In the genomic region with DNA sequence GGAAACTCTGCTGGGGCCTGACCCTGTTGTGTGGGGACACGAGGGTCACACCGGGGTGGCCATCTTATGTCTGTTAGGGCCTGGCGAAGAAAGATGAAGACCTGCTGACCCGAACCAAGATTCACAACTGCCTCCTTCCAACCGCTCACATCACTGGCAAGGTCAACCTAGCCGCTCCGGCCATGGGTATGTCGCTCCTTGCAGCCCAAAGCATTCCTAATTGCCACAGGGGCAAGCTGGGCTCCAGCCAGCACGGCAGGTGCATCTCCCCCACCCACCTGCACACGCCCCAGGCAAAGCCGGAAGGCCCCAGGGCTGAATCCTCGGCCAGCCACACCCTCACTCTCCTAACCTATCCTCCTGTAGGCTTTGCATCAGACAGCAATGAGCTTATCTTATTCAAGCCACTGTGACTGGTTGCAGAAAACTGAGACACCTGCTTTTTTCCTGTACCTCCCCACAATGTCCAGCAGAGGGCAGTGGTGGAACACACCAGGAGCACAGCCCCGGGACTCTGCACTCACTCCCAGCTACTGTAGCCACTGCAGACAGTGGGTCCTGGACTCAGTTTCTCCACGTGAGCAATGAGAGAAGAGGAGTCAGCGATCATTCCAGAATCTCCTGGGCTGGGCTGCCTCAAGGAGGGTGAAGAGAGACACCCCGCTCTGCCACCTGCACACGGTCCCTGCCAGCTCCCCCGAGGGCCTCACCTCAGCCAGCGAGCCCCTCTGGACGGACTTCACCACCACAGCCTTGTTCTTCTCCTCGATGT, we compare ENCODE assay signal across 8 cellular contexts.
DNase-seq lines count a peak whose midpoint lies in the region; ATAC-seq and TF ChIP-seq lines count a peak whose summit lies in the region.

No MANE protein-coding gene starts in this region.

- no peaks in the 10 kb centered on the region for H3K9me3 Mint-ChIP-seq in dendritic cell treated with granulocyte-macrophage colony-stimulating factor and Interleukin-4, amounts not matched to agents 40 ng/mL and 50 ng/mL, for 4 days

- peaks cover 6% of the 10 kb centered on the region for H3K4me1 ChIP-seq in lower lobe of right lung

- DNase-seq in AG20443 (ENCODE audit: low spot score), result peak; percentile 93
- peak; percentile 51 for DNase-seq in HCEC 1CT
- peak; percentile 65 for DNase-seq in NCI-H748 (lab: John Stamatoyannopoulos, UW; ENCODE audit: unreplicated experiment)
- peak; percentile 55 to 67 for DNase-seq in activated CD4-positive, alpha-beta T cell treated with anti-CD3 and anti-CD28 coated beads, Interleukin-2, amount 50 U/mL, for 48 hours
- DNase-seq in lower lobe of right lung, result peak; percentile 67
- DNase-seq in stimulated activated CD8-positive, alpha-beta memory T cell treated with anti-CD3 and anti-CD28 coated beads, Interleukin-15, amount 100 ng/mL, for 4 hours (ENCODE audit: low read depth in 2 of 2), result peak; percentile 17 to 37

- H3K27ac Mint-ChIP-seq in dendritic cell treated with granulocyte-macrophage colony-stimulating factor and Interleukin-4, amounts not matched to agents 40 ng/mL and 50 ng/mL, for 4 days, result peak overlapping the region; percentile 54

- H3K27ac ChIP-seq in lower lobe of right lung, result no peak overlapping the region

- no peaks in the 10 kb centered on the region for H3K27me3 ChIP-seq in lower lobe of right lung (ENCODE audit: low read depth)

- H3K4me3 ChIP-seq in lower lobe of right lung, result no peak overlapping the region

- H3K36me3 ChIP-seq in lower lobe of right lung, result peaks cover 73% of the 10 kb centered on the region

- intact Hi-C loops in dendritic cell treated with granulocyte-macrophage colony-stimulating factor and Interleukin-4, amounts not matched to agents 40 ng/mL and 50 ng/mL, for 4 days (cut with micrococcal nuclease), result loop anchor here (1.0 to 10.0 kb wide), 2 partner anchors 167 to 247 kb away; a partner anchor contains a TSS
- intact Hi-C loops in lower lobe of right lung (cut with DNase I), result loop anchor here (5.0 kb wide), 1 partner anchor 245 kb away; no protein-coding TSS in a partner anchor

- peaks cover 14% of the 10 kb centered on the region for H3K4me1 Mint-ChIP-seq in dendritic cell treated with granulocyte-macrophage colony-stimulating factor and Interleukin-4, amounts not matched to agents 40 ng/mL and 50 ng/mL, for 4 days (ENCODE audit: low read depth)

- peak; percentile 93 for TF ChIP-seq CTCF in lower lobe of right lung (IDR thresholded peaks at IDR 0.05)

- ATAC-seq in lower lobe of right lung (peak; percentile 85 to 89), HG02759 (IDR thresholded peaks at IDR 0.05; ENCODE audit: unreplicated experiment) (no peak)

- H3K4me3 Mint-ChIP-seq in dendritic cell treated with granulocyte-macrophage colony-stimulating factor and Interleukin-4, amounts not matched to agents 40 ng/mL and 50 ng/mL, for 4 days, result no peak overlapping the region

- no peaks in the 10 kb centered on the region for H3K27me3 Mint-ChIP-seq in dendritic cell treated with granulocyte-macrophage colony-stimulating factor and Interleukin-4, amounts not matched to agents 40 ng/mL and 50 ng/mL, for 4 days

- H3K9me3 ChIP-seq in lower lobe of right lung, result no peaks in the 10 kb centered on the region

- H3K36me3 Mint-ChIP-seq in dendritic cell treated with granulocyte-macrophage colony-stimulating factor and Interleukin-4, amounts not matched to agents 40 ng/mL and 50 ng/mL, for 4 days (ENCODE audit: low read depth), result peaks cover 100% of the 10 kb centered on the region

Comparison
In these comparisons a context has a peak if more than half of its experiments do, and no peak if none do; other contexts are left out.
1. DNase-seq: peak in every context shown above with its lines; median percentile 93 in AG20443; 67 in lower lobe of right lung; 65 in NCI-H748; 61 in activated CD4-positive, alpha-beta T cell treated with anti-CD3 and anti-CD28 coated beads, Interleukin-2, amount 50 U/mL, for 48 hours; 51 in HCEC 1CT; 27 in stimulated activated CD8-positive, alpha-beta memory T cell treated with anti-CD3 and anti-CD28 coated beads, Interleukin-15, amount 100 ng/mL, for 4 hours.